ENCODE assay signal across 39 cellular contexts in genomic region chr5:64742411-64742810, GRCh38. TPM values are rescaled to one million over a fixed set of nuclear protein-coding genes. Genes with fewer than 3 reads are reported as not detected.
"Had no signal": no experiment of that assay in that cellular context is flagged by ENCODE, and none has a peak within 500 bp of the region (broad histone marks: within the 10 kb centered on the region; RNA-seq: fewer than 3 reads in every experiment).

No MANE protein-coding gene starts in this region.

- DNase-seq: activated CD4-positive, alpha-beta memory T cell treated with anti-CD3 and anti-CD28 coated beads for 36 hours; activated CD4-positive, alpha-beta T cell treated with anti-CD3 and anti-CD28 coated beads for 36 hours; activated CD4-positive, alpha-beta T cell treated with anti-CD3 and anti-CD28 coated beads, Interleukin-2, amount 10 ng/mL, durations not matched to agents 24 days and 14 days; activated CD4-positive, CD25-positive, alpha-beta regulatory T cell; activated CD4-positive, CD25-positive, alpha-beta regulatory T cell treated with anti-CD3 and anti-CD28 coated beads, Interleukin-2, amount 50 U/mL, for 72 hours; activated CD8-positive, alpha-beta memory T cell treated with anti-CD3 and anti-CD28 coated beads, Interleukin-2, amount 10 ng/mL, durations not matched to agents 7 days and 5 days; activated CD8-positive, alpha-beta memory T cell treated with anti-CD3 and anti-CD28 coated beads, Interleukin-2, amount 50 U/mL, for 4 hours; activated CD8-positive, alpha-beta T cell treated with anti-CD3 and anti-CD28 coated beads, Interleukin-2, amount 10 ng/mL, durations not matched to agents 7 days and 5 days; activated gamma-delta T cell; activated naive CD4-positive, alpha-beta T cell; activated naive CD4-positive, alpha-beta T cell treated with anti-CD3 and anti-CD28 coated beads, Interleukin-2, amount 10 ng/mL, durations not matched to agents 7 days and 5 days; activated naive CD8-positive, alpha-beta T cell treated with anti-CD3 and anti-CD28 coated beads, Interleukin-2, amount 10 ng/mL, durations not matched to agents 7 days and 5 days; activated T-cell treated with anti-CD3 and anti-CD28 coated beads, Interleukin-2, amount 50 U/mL, for 1 hour; activated T-cell treated with anti-CD3 and anti-CD28 coated beads, Interleukin-2, amount 50 U/mL, for 48 hours; central memory CD4-positive, alpha-beta T cell; cerebellar nuclear complex; colonic mucosa; effector CD8-positive, alpha-beta T cell; esophagus squamous epithelium; foreskin melanocyte; T-helper 1 cell; T-helper 17 cell; T1000 had no signal

- H3K36me3 ChIP-seq: breast epithelium, colonic mucosa had no signal

- H3K27me3 ChIP-seq: ascending aorta, breast epithelium, cardiac muscle cell, colonic mucosa, esophagus squamous epithelium, gastroesophageal sphincter had no signal

- H3K9me3 ChIP-seq: ascending aorta, breast epithelium, colonic mucosa, esophagus squamous epithelium, gastroesophageal sphincter had no signal

- FAIRE-seq: endometrium, endothelial cell of umbilical vein had no signal

- H3K27ac ChIP-seq: ascending aorta, breast epithelium, cardiac muscle cell, colonic mucosa, epithelial cell of prostate, esophagus squamous epithelium, gastroesophageal sphincter had no signal

- H3K4me1 ChIP-seq: ascending aorta, breast epithelium, colonic mucosa, esophagus squamous epithelium, gastroesophageal sphincter had no signal

- H3K4me3 ChIP-seq: ascending aorta, breast epithelium, cardiac muscle cell, colonic mucosa, esophagus squamous epithelium, gastroesophageal sphincter had no signal

RNA-seq across cellular contexts. Expression of gene SHISAL2B, which starts 52.1 kb away (rescaled TPM):
- total RNA-seq: activated CD4-positive, alpha-beta memory T cell treated with anti-CD3 and anti-CD28 coated beads for 36 hours; activated CD4-positive, alpha-beta T cell treated with anti-CD3 and anti-CD28 coated beads for 36 hours; activated CD4-positive, alpha-beta T cell treated with anti-CD3 and anti-CD28 coated beads, Interleukin-2, amount 10 ng/mL, durations not matched to agents 24 days and 14 days; activated CD8-positive, alpha-beta memory T cell treated with anti-CD3 and anti-CD28 coated beads for 36 hours; activated CD8-positive, alpha-beta memory T cell treated with anti-CD3 and anti-CD28 coated beads, Interleukin-2, amount 10 ng/mL, durations not matched to agents 7 days and 5 days; activated CD8-positive, alpha-beta T cell treated with anti-CD3 and anti-CD28 coated beads, Interleukin-2, amount 10 ng/mL, durations not matched to agents 7 days and 5 days; activated naive CD4-positive, alpha-beta T cell treated with anti-CD3 and anti-CD28 coated beads, Interleukin-2, amount 50 U/mL, for 72 hours; activated naive CD8-positive, alpha-beta T cell treated with anti-CD3 and anti-CD28 coated beads, Interleukin-2, amount 10 ng/mL, durations not matched to agents 7 days and 5 days; activated T-helper 1 cell treated with anti-CD3 and anti-CD28 coated beads, Interleukin-12 subunit alpha, Interleukin-12 subunit beta, Interleukin-2, Interleukin-4 antibody, amounts not matched to agents 30 ng/mL and 10 ng/mL and 1 ng/mL, durations not matched to agents 14 hours and 24 hours and 36 hours; activated T-helper 2 cell treated with anti-CD3 and anti-CD28 coated beads, Interferon-gamma antibody, Interleukin-2, Interleukin-4, amounts not matched to agents 10 μg/mL and 5 μg/mL and 100 μg/mL, durations not matched to agents 14 hours and 24 hours and 36 hours; ascending aorta; breast epithelium; cardiac muscle cell; colonic mucosa; dermis microvascular lymphatic vessel endothelial cell; endothelial cell of umbilical vein; esophagus squamous epithelium; fibroblast of lung; fibroblast of villous mesenchyme; gastroesophageal sphincter; glomerular endothelial cell; T-helper 17 cell had no signal
- polyA plus RNA-seq: endothelial cell of umbilical vein, esophagus, fibroblast of lung had no signal
